9 cellular contexts compared by ENCODE assay signal in the genomic region with DNA sequence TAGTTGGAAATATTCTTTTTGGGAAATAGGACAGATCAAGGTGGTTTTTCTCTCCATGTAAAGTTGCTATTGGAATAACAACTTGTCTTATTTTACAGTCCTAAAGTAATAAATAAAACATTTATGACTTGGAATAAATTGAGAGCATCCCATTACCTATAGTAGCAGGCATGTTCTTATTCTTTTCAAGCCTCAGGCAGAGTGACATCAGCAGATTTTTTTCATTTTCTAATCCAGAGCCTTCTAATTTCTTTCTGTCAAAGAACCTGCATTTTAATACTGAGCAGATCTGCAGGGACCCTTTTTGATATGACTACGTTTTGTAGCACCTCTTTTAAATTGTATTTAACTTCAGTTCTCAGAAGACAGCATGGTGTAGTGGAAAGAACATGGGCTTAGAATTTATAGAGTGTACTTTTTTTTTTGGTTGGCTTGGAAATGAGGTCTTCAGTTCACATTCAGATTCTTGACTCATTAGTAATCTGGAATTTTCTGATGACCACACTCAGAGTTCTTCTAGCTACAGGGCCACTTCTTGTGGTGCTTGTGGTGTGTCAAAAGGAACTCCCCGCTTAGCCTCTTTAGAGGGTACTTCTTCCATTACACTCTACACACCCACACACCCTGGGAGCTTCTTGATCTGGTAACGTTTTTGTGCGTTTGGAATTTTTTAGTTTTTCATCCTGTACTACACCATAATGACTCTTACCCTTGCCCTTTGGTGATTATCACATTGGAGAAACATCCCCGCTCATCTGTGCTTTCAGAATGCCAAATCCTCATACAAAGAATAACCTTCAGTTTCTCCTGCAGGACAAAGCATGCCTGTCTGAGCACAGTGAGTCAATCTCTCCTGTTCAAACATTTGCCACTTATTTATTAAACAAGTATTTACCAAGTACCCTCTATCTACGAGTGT.
DNase-seq lines count a peak whose midpoint lies in the region; ATAC-seq lines count a peak whose summit lies in the region.
"Had no signal": no experiment of that assay in that cellular context is flagged by ENCODE, and none has a peak within 500 bp of the region (broad histone marks: within the 10 kb centered on the region; RNA-seq: fewer than 3 reads in every experiment).

No MANE protein-coding gene starts in this region.

- H3K9me3 ChIP-seq in iPS-20b (ENCODE audit: insufficient read depth, low read depth, low read length) = peaks cover under 1% of the 10 kb centered on the region; the same call in 1 of the 2 replicates

- peak overlapping the region; percentile 42; the same call in 1 of the 2 replicates for H3K4me3 ChIP-seq in iPS-20b (ENCODE audit: low read length)

- peak; percentile 10 for DNase-seq in DMS53 (lab: John Stamatoyannopoulos, UW)
- no peak for DNase-seq in DMS53 treated with DMSO at 0.1 percent for 48 hours (lab: John Stamatoyannopoulos, UW; ENCODE audit: unreplicated experiment)
- DNase-seq in SW480 (ENCODE audit: low spot score) = peak; percentile 37
- no peak for DNase-seq in DMS114 treated with DMSO at 0.1 percent for 48 hours (lab: John Stamatoyannopoulos, UW; ENCODE audit: unreplicated experiment)
- no peak for DNase-seq in hippocampal formation (lab: John Stamatoyannopoulos, UW)
- DNase-seq in GDM1 (lab: John Stamatoyannopoulos, UW) = no peak

- H3K27me3 ChIP-seq in iPS-20b (ENCODE audit: insufficient read depth, low read length) = no peaks in the 10 kb centered on the region

- no peaks in the 10 kb centered on the region; the same call in 1 of the 2 replicates for H3K36me3 ChIP-seq in iPS-20b (ENCODE audit: insufficient read depth, low read depth, low read length)

- peak overlapping the region; percentile 69; the same call in 1 of the 2 replicates for H3K9ac ChIP-seq in iPS-20b (ENCODE audit: low read depth, low read length)

- ATAC-seq in HG02678 (IDR thresholded peaks at IDR 0.05; ENCODE audit: unreplicated experiment) = peak; percentile 94

- peak overlapping the region; percentile 92 for H3K27ac ChIP-seq in iPS-20b (ENCODE audit: low read length)
- H3K27ac ChIP-seq: 22Rv1 had no signal

- peaks cover 27% of the 10 kb centered on the region for H3K4me1 ChIP-seq in iPS-20b (ENCODE audit: insufficient read depth, low read length)

Comparison
In these comparisons a context has a peak if more than half of its experiments do, and no peak if none do; other contexts are left out.
1. DNase-seq: peak in DMS53 (single experiment) and SW480 (single experiment); none in DMS53 treated with DMSO at 0.1 percent for 48 hours (single experiment), DMS114 treated with DMSO at 0.1 percent for 48 hours (single experiment), hippocampal formation (0 of 2) and GDM1 (single experiment).